20 cellular contexts compared by ENCODE assay signal in genomic region chr3:50028336-50028735, GRCh38.
DNase-seq lines count a peak whose midpoint lies in the region; ATAC-seq and TF ChIP-seq lines count a peak whose summit lies in the region.
"Had no signal": no experiment of that assay in that cellular context is flagged by ENCODE, and none has a peak within 500 bp of the region (broad histone marks: within the 10 kb centered on the region; RNA-seq: fewer than 3 reads in every experiment).

No MANE protein-coding gene starts in this region.

- no peaks in the 10 kb centered on the region for H4K20me1 ChIP-seq in PC-3 (ENCODE audit: low read length)

- H3K4me1 ChIP-seq in PC-3 (ENCODE audit: insufficient read depth, low read length) (no peaks in the 10 kb centered on the region; the same call in 1 of the 2 replicates), upper lobe of left lung (no peaks in the 10 kb centered on the region)
- H3K4me1 ChIP-seq: BLaER1, suprapubic skin had no signal

- H3K4me1 Mint-ChIP-seq in endothelial cell (ENCODE audit: unreplicated experiment) = peaks cover 14% of the 10 kb centered on the region

- BruUV-seq in PC-3 (replicated peaks; lab: Mats Ljungman, UMichigan) = TSS peak; percentile 12

- CTCF ChIA-PET in PC-3 (lab: Charles Lee) = no interaction called here

- no peak for TF ChIP-seq POLR2A in upper lobe of left lung (IDR thresholded peaks at IDR 0.05)

- H2AFZ ChIP-seq in PC-3 (ENCODE audit: low read length) = no peak overlapping the region

- no peaks in the 10 kb centered on the region for H3K9me2 ChIP-seq in PC-3 (replicated peaks; ENCODE audit: low read length)

- H3K4me2 ChIP-seq in PC-3 (ENCODE audit: low read length) = no peak overlapping the region
- H3K4me2 ChIP-seq: BLaER1 had no signal

- H3K79me2 ChIP-seq in PC-3 (ENCODE audit: low read length) = no peaks in the 10 kb centered on the region

- peaks cover 9% of the 10 kb centered on the region for H3K36me3 Mint-ChIP-seq in endothelial cell (ENCODE audit: low read depth, unreplicated experiment)

- TF ChIP-seq CTCF in PC-3 (conservative IDR thresholded peaks at IDR 0.05; ENCODE audit: low read depth, low read length) = no peak
- no peak for TF ChIP-seq CTCF in endothelial cell (IDR thresholded peaks at IDR 0.05; ENCODE audit: unreplicated experiment)
- TF ChIP-seq CTCF in upper lobe of left lung (IDR thresholded peaks at IDR 0.05) = no peak

- peak overlapping the region; percentile 28 for H3K27ac Mint-ChIP-seq in endothelial cell (ENCODE audit: unreplicated experiment)
- H3K27ac Mint-ChIP-seq: activated naive CD8-positive, alpha-beta T cell had no signal

- H3K27ac ChIP-seq in PC-3 (ENCODE audit: low read length) = no peak overlapping the region
- no peak overlapping the region for H3K27ac ChIP-seq in upper lobe of left lung
- H3K27ac ChIP-seq: BLaER1, suprapubic skin had no signal

- no peaks in the 10 kb centered on the region for H3K9me3 Mint-ChIP-seq in endothelial cell (ENCODE audit: unreplicated experiment)
- H3K9me3 Mint-ChIP-seq: activated T-cell treated with anti-CD3 and anti-CD28 coated beads, Interleukin-2, amount 50 U/mL, for 4 hours; central memory CD8-positive, alpha-beta T cell had no signal

- no peak overlapping the region for H3K4me3 Mint-ChIP-seq in endothelial cell (ENCODE audit: unreplicated experiment)
- H3K4me3 Mint-ChIP-seq: activated naive CD8-positive, alpha-beta T cell; activated T-cell treated with anti-CD3 and anti-CD28 coated beads, Interleukin-2, amount 50 U/mL, for 4 hours; central memory CD8-positive, alpha-beta T cell had no signal

- DNase-seq in Caki2 (ENCODE audit: low read depth) (peak; percentile 50), PC-3 (peak; percentile 47), endothelial cell (ENCODE audit: low spot score) (no peak), myocyte (ENCODE audit: low read depth) (peak; percentile 31), NCI-H1694 (lab: John Stamatoyannopoulos, UW) (no peak), NCI-H2107 treated with DMSO at 0.1 percent for 48 hours (lab: John Stamatoyannopoulos, UW; ENCODE audit: unreplicated experiment) (no peak), Ammon's horn (ENCODE audit: low spot score) (no peak), upper lobe of left lung (no peak)
- DNase-seq: activated CD4-positive, alpha-beta T cell treated with anti-CD3 and anti-CD28 coated beads, Interleukin-2, amount 50 U/mL, for 48 hours; activated T-cell treated with anti-CD3 and anti-CD28 coated beads, Interleukin-2, amount 50 U/mL, for 4 hours; DMS53; head of caudate nucleus; midbrain; NCI-H774 had no signal

- TF ChIP-seq EP300 in upper lobe of left lung (IDR thresholded peaks at IDR 0.05) = no peak

- H3K36me3 ChIP-seq in PC-3 (ENCODE audit: low read depth, low read length) = 0 out of 2 replicates have a peak, but pooled peaks cover 4% of the 10 kb centered on the region
- H3K36me3 ChIP-seq in upper lobe of left lung = peaks cover 0 to 21% (median 0%) of the 10 kb centered on the region in 4 donors

- no peaks in the 10 kb centered on the region for H3K27me3 ChIP-seq in PC-3 (ENCODE audit: low read length)
- no peaks in the 10 kb centered on the region for H3K27me3 ChIP-seq in upper lobe of left lung
- H3K27me3 ChIP-seq: BLaER1, suprapubic skin had no signal

- no peak overlapping the region for H3K4me3 ChIP-seq in PC-3 (ENCODE audit: low read length)
- H3K4me3 ChIP-seq in upper lobe of left lung = no peak overlapping the region
- H3K4me3 ChIP-seq: BLaER1, suprapubic skin had no signal

- H3K9ac ChIP-seq in PC-3 (ENCODE audit: low read length) = no peak overlapping the region
- H3K9ac ChIP-seq: BLaER1 had no signal

- in situ Hi-C loops in Caki2 (cut with HindIII; ENCODE audit: low pct_unique_long_range_greater_than_20kb, low sequenced_read_pairs) = no loop called here

- H3F3A ChIP-seq in PC-3 (ENCODE audit: low read length, unreplicated experiment) = no peaks in the 10 kb centered on the region

- no peaks in the 10 kb centered on the region for H3K9me3 ChIP-seq in PC-3 (ENCODE audit: low read length)
- H3K9me3 ChIP-seq in upper lobe of left lung = no peaks in the 10 kb centered on the region
- H3K9me3 ChIP-seq: suprapubic skin had no signal

- POLR2A ChIA-PET in PC-3 (lab: Charles Lee; ENCODE audit: unreplicated experiment) = no interaction called here

- ATAC-seq in PC-3 (peak; percentile 24), upper lobe of left lung (ENCODE audit: low FRiP score in 2 of 2) (no peak)
- ATAC-seq: activated T-cell treated with anti-CD3 and anti-CD28 coated beads, Interleukin-2, amount 50 U/mL, for 4 hours; sciatic nerve; SK-N-SH treated with all-trans-retinoic acid at 6 μM for 48 hours had no signal

- intact Hi-C loops in PC-3 (cut with micrococcal nuclease) = no loop called here

- WGBS in upper lobe of left lung, 2 donors = 70 to 71% methylated on average over 2 of the region's 2 CpGs

- no peaks in the 10 kb centered on the region for H3K27me3 Mint-ChIP-seq in endothelial cell (ENCODE audit: unreplicated experiment)
- H3K27me3 Mint-ChIP-seq: activated naive CD8-positive, alpha-beta T cell; central memory CD8-positive, alpha-beta T cell had no signal

Comparison
In these comparisons a context has a peak if more than half of its experiments do, and no peak if none do; other contexts are left out.
1. DNase-seq: peak in Caki2 (single experiment), PC-3 (single experiment) and myocyte (single experiment); none in endothelial cell (single experiment), NCI-H1694 (single experiment), NCI-H2107 treated with DMSO at 0.1 percent for 48 hours (single experiment), Ammon's horn (single experiment) and upper lobe of left lung (0 of 2).